ENCODE assay signal across 9 cellular contexts in the genomic region with DNA sequence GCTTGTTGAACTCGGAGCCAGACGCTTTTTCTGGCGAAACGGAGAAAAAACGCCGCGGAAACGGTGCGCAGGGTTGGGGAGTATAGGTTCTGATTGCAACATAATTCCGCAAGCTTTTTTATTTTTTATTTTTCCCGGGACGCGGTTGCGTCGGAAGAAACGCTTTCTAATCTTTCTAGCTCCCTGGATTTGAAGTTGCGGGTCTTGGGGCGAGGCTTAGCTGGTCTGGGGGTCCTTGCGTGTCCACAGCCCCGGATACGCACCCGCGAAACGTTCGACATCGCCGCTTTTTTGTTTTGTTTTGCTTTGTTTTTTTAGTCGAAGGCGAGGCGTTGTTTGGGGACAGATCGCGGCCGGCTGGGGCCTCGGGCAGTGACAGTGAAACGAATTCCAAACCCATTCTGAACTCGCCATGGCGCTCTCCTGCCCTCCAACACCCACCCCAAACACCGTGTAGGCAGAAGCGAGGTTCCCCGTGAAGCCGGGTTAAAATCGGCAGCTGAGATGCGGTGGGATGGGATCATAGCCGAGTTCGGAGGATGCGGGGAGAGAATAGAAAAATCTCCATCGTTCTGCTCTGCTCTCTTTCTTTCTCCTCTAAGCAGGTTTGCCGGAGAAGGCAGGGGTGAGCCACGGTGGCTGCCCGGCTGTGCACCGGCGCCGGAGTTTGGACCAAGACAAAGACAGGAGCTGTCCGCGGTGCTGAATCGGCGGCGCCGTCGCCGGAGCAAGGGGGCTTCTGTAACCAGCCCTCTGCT. TPM values are rescaled to one million over a fixed set of nuclear protein-coding genes. Genes with fewer than 3 reads are reported as not detected.
DNase-seq lines count a peak whose midpoint lies in the region; ATAC-seq, FAIRE-seq and TF ChIP-seq lines count a peak whose summit lies in the region.
"Had no signal": no experiment of that assay in that cellular context is flagged by ENCODE, and none has a peak within 500 bp of the region (broad histone marks: within the 10 kb centered on the region; RNA-seq: fewer than 3 reads in every experiment).

No MANE protein-coding gene starts in this region.

- H3K27me3 ChIP-seq in parathyroid adenoma (ENCODE audit: control insufficient read depth, insufficient read depth, low read length) (no peaks in the 10 kb centered on the region), tibial artery (peaks cover 4 to 92% of the 10 kb centered on the region in 2 donors)

- no peak overlapping the region for H3K4me3 ChIP-seq in parathyroid adenoma (ENCODE audit: low read depth, low read length)
- H3K4me3 ChIP-seq in tibial artery, result no peak overlapping the region

- no peak overlapping the region for H3K4me2 ChIP-seq in parathyroid adenoma (ENCODE audit: low read length)

- peaks cover 4% of the 10 kb centered on the region for H3K36me3 Mint-ChIP-seq in T-helper 1 cell treated with Interleukin-12 subunit alpha and Interleukin-12 subunit beta and Interleukin-4 antibody, amounts not matched to agents 30 μg/mL and 1 μg/mL, for 36 hours (ENCODE audit: low read depth)
- H3K36me3 Mint-ChIP-seq: natural killer cell had no signal

- intact Hi-C loops in tibial artery (cut with DNase I; ENCODE audit: low total_unique reads), result no loop called here

- no peak for FAIRE-seq in GM12891 (lab: Jason Lieb, UNC)

- DNase-seq in GM12891 (ENCODE audit: insufficient read length, low spot score) (peak; percentile 51), erythroblast (lab: John Stamatoyannopoulos, UW) (peak; percentile 36 to 45), tibial artery (no peak), NCI-H1417 treated with DMSO at 0.1 percent for 48 hours (lab: John Stamatoyannopoulos, UW) (no peak), SKM-1 (lab: John Stamatoyannopoulos, UW; ENCODE audit: unreplicated experiment) (no peak)
- DNase-seq: natural killer cell had no signal

- TF ChIP-seq POLR2A in GM12891 (IDR thresholded peaks at IDR 0.05; ENCODE audit: low read depth, low read length), result no peak
- TF ChIP-seq POLR2A in erythroblast (IDR thresholded peaks at IDR 0.05; ENCODE audit: low read length), result no peak

- peak overlapping the region; percentile 79 for H3K27ac Mint-ChIP-seq in T-helper 1 cell treated with Interleukin-12 subunit alpha and Interleukin-12 subunit beta and Interleukin-4 antibody, amounts not matched to agents 30 μg/mL and 1 μg/mL, for 36 hours
- H3K27ac Mint-ChIP-seq: natural killer cell had no signal

- no peaks in the 10 kb centered on the region for H3K4me1 ChIP-seq in parathyroid adenoma
- H3K4me1 ChIP-seq in tibial artery, result peaks cover 0 to 9% (median 4%) of the 10 kb centered on the region in 4 donors

- peaks cover 8% of the 10 kb centered on the region for H3K4me1 Mint-ChIP-seq in T-helper 1 cell treated with Interleukin-12 subunit alpha and Interleukin-12 subunit beta and Interleukin-4 antibody, amounts not matched to agents 30 μg/mL and 1 μg/mL, for 36 hours (ENCODE audit: low read depth)
- H3K4me1 Mint-ChIP-seq: natural killer cell had no signal

- no peak overlapping the region for H3K4me3 Mint-ChIP-seq in T-helper 1 cell treated with Interleukin-12 subunit alpha and Interleukin-12 subunit beta and Interleukin-4 antibody, amounts not matched to agents 30 μg/mL and 1 μg/mL, for 36 hours

- TF ChIP-seq CTCF in parathyroid adenoma (IDR thresholded peaks at IDR 0.05), result no peak
- TF ChIP-seq CTCF in tibial artery (IDR thresholded peaks at IDR 0.05), result no peak

- peak overlapping the region; percentile 38 for H2AFZ ChIP-seq in parathyroid adenoma

- H3K9me3 Mint-ChIP-seq in T-helper 1 cell treated with Interleukin-12 subunit alpha and Interleukin-12 subunit beta and Interleukin-4 antibody, amounts not matched to agents 30 μg/mL and 1 μg/mL, for 36 hours, result no peaks in the 10 kb centered on the region

- no peaks in the 10 kb centered on the region for H3K79me2 ChIP-seq in parathyroid adenoma

- H3K36me3 ChIP-seq in parathyroid adenoma (ENCODE audit: control insufficient read depth, insufficient read depth, low read length) (no peaks in the 10 kb centered on the region), tibial artery (no peaks in the 10 kb centered on the region)

- ATAC-seq in GM21619 (IDR thresholded peaks at IDR 0.05; ENCODE audit: unreplicated experiment), result no peak

- peaks cover 71% of the 10 kb centered on the region for H3K27me3 Mint-ChIP-seq in T-helper 1 cell treated with Interleukin-12 subunit alpha and Interleukin-12 subunit beta and Interleukin-4 antibody, amounts not matched to agents 30 μg/mL and 1 μg/mL, for 36 hours (ENCODE audit: low read depth)

- H3K9me3 ChIP-seq in parathyroid adenoma (ENCODE audit: control insufficient read depth, low read length) (no peaks in the 10 kb centered on the region), tibial artery (no peaks in the 10 kb centered on the region)

- H3K27ac ChIP-seq in parathyroid adenoma (no peak overlapping the region), tibial artery (no peak overlapping the region)

- H3K9ac ChIP-seq in parathyroid adenoma, result no peak overlapping the region

TF ChIP-seq in GM12891, 5 proteins besides CTCF, POLR2A, EP300 and RAD21:
- no peak for TF ChIP-seq PAX5 (IDR thresholded peaks at IDR 0.05; ENCODE audit: insufficient read depth, low read length, severe bottlenecking)
- no peak for TF ChIP-seq POU2F2 (IDR thresholded peaks at IDR 0.05; ENCODE audit: low read depth, low read length)
- no peak for TF ChIP-seq SPI1 (IDR thresholded peaks at IDR 0.05; ENCODE audit: low read depth, low read length)
- TF ChIP-seq TAF1 (IDR thresholded peaks at IDR 0.05; ENCODE audit: low read depth, low read length), result no peak
- no peak for TF ChIP-seq POLR2AphosphoS5 (IDR thresholded peaks at IDR 0.05; ENCODE audit: low read depth, low read length)
TF ChIP-seq in GM12891: peak in this region for 0.

RNA-seq across cellular contexts. Expression of a gene that starts 8.1 kb away (rescaled TPM):
- polyA plus RNA-seq in GM12891 (2012; ENCODE audit: low read depth, missing spikeins), result not detected

RNA-seq across cellular contexts. Expression of a gene that starts 57.6 kb away (rescaled TPM):
- 4.1 TPM for polyA plus RNA-seq in GM12891 (2012; ENCODE audit: low read depth, missing spikeins)

Comparison
In these comparisons a context has a peak if more than half of its experiments do, and no peak if none do; other contexts are left out.
1. DNase-seq: peak in GM12891 (single experiment) and erythroblast (2 of 2); none in tibial artery (0 of 2), NCI-H1417 treated with DMSO at 0.1 percent for 48 hours (single experiment) and SKM-1 (single experiment).